25 cellular contexts compared by ENCODE assay signal in the genomic region with DNA sequence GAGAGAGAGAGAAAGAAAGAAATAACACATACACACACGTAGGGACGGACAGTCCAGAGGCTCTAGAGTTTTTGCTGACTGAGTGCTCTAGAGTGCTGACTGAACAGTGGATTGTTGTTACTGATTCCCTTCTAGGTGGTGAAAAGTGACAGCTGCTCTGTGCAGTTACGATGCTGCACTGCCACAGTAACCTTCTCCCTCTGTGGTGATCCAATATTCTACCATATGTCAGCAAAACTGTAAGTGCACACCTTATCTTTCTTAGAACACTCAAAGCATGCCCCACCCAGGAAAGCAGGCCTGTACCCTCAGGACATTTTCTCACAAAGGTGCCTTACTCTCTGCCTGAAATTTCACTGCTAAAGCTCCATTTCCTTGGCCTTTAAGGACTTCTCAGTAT.
A peak's percentile ranks its signal among the peaks of the same experiment; 100 is the strongest.
DNase-seq lines count a peak whose midpoint lies in the region; ATAC-seq, FAIRE-seq and TF ChIP-seq lines count a peak whose summit lies in the region.
"Had no signal": no experiment of that assay in that cellular context is flagged by ENCODE, and none has a peak within 500 bp of the region (broad histone marks: within the 10 kb centered on the region; RNA-seq: fewer than 3 reads in every experiment).

No MANE protein-coding gene starts in this region.

- in situ Hi-C loops in K562 (cut with MboI) = no loop called here

- no peaks in the 10 kb centered on the region for H3K9me2 ChIP-seq in PC-3 (replicated peaks; ENCODE audit: low read length)

- H4K20me1 ChIP-seq in K562 (replicated peaks; ENCODE audit: control insufficient read depth, insufficient read depth, low read length) (no peaks in the 10 kb centered on the region), PC-3 (ENCODE audit: low read length) (no peaks in the 10 kb centered on the region)

- H3K4me1 ChIP-seq in right atrium auricular region (no peaks in the 10 kb centered on the region), K562 (replicated peaks in 1 of 2; ENCODE audit: control insufficient read depth in 2 of 2, insufficient read depth in 2 of 2, low read length in 2 of 2) (no peaks in the 10 kb centered on the region), PC-3 (ENCODE audit: insufficient read depth, low read length) (no peaks in the 10 kb centered on the region)
- H3K4me1 ChIP-seq: BE2C had no signal

- TF ChIP-seq EP300 in K562 (IDR thresholded peaks at IDR 0.05; ENCODE audit: low read length) = no peak

- ATAC-seq in K562 (peak; percentile 49; the same call in 2 of the 3 replicates), GM21423 (IDR thresholded peaks at IDR 0.05; ENCODE audit: unreplicated experiment) (no peak), HG02610 (IDR thresholded peaks at IDR 0.05; ENCODE audit: unreplicated experiment) (no peak), PC-3 (no peak)
- ATAC-seq: HCT116 had no signal

- H3K9me3 ChIP-seq in right atrium auricular region (no peaks in the 10 kb centered on the region), K562 (replicated peaks; ENCODE audit: control insufficient read depth, insufficient read depth, low read depth, low read length) (no peaks in the 10 kb centered on the region), PC-3 (ENCODE audit: low read length) (no peaks in the 10 kb centered on the region)
- H3K9me3 ChIP-seq: BE2C had no signal

- H3K27me3 ChIP-seq in right atrium auricular region (no peaks in the 10 kb centered on the region), K562 (ENCODE audit: control insufficient read depth in 2 of 2, insufficient read depth in 2 of 2, low read length in 2 of 2) (no peaks in the 10 kb centered on the region; a peak in 1 of 5 replicates), PC-3 (ENCODE audit: low read length) (no peaks in the 10 kb centered on the region)
- H3K27me3 ChIP-seq: BE2C had no signal

- H3K79me2 ChIP-seq in K562 (ENCODE audit: control insufficient read depth, insufficient read depth, low read length) = no peaks in the 10 kb centered on the region
- no peaks in the 10 kb centered on the region for H3K79me2 ChIP-seq in PC-3 (ENCODE audit: low read length)

- 5% methylated on average over 3 of the region's 3 CpGs for WGBS in K562 (ENCODE audit: insufficient coverage, low coverage, missing lambda C conversion rate)

- CTCF ChIA-PET in K562 (lab: Yijun Ruan, JAX; ENCODE audit: low intra/inter-chr PET ratio) = no interaction called here
- CTCF ChIA-PET in PC-3 (lab: Charles Lee) = no interaction called here

- H3F3A ChIP-seq in PC-3 (ENCODE audit: low read length, unreplicated experiment) = no peaks in the 10 kb centered on the region

- TF ChIP-seq POLR2A in K562 (conservative IDR thresholded peaks at IDR 0.05) = no peak

- H3K27ac ChIP-seq in right atrium auricular region (no peak overlapping the region), K562 (ENCODE audit: extremely low read depth, low read depth, low read length) (no peak overlapping the region), PC-3 (ENCODE audit: low read length) (no peak overlapping the region)

- H3K9ac ChIP-seq in K562 (ENCODE audit: insufficient read depth in 1 of 2, low read depth in 2 of 2, low read length in 2 of 2) (no peak overlapping the region), PC-3 (ENCODE audit: low read length) (no peak overlapping the region)

- no peak overlapping the region for H3K4me2 ChIP-seq in K562 (ENCODE audit: insufficient read depth, low read length)
- H3K4me2 ChIP-seq in PC-3 (ENCODE audit: low read length) = no peak overlapping the region

- intact Hi-C loops in cardiac septum (cut with DNase I) = no loop called here
- intact Hi-C loops in K562 (cut with micrococcal nuclease) = no loop called here
- intact Hi-C loops in PC-3 (cut with micrococcal nuclease) = no loop called here

- H3K4me3 ChIP-seq in right atrium auricular region = no peak overlapping the region
- no peak overlapping the region for H3K4me3 ChIP-seq in K562
- H3K4me3 ChIP-seq in PC-3 (ENCODE audit: low read length) = no peak overlapping the region

- H2AFZ ChIP-seq in K562 (ENCODE audit: low read depth, low read length) (no peak overlapping the region), PC-3 (ENCODE audit: low read length) (no peak overlapping the region)

- POLR2A ChIA-PET in K562 (lab: Yijun Ruan, JAX) = interaction anchor here (0.8 to 1.1 kb wide), 2 partner anchors 9 to 13 kb away, joined by 3 read pairs; no protein-coding TSS in a partner anchor
- POLR2A ChIA-PET in PC-3 (lab: Charles Lee; ENCODE audit: unreplicated experiment) = no interaction called here

- FAIRE-seq in K562 (lab: Jason Lieb, UNC) = no peak
- FAIRE-seq: GM12892, GM18507 had no signal

- peak; percentile 26 for DNase-seq in cardiac septum (ENCODE audit: low spot score)
- DNase-seq in right atrium auricular region (ENCODE audit: low spot score) = no peak
- peak; percentile 17 for DNase-seq in DMS 273 treated with DMSO at 0.1 percent for 48 hours (lab: John Stamatoyannopoulos, UW)
- DNase-seq in NCI-H2171 treated with DMSO at 0.1 percent for 48 hours (lab: John Stamatoyannopoulos, UW) = peak; percentile 90
- DNase-seq in K562 (ENCODE audit: extremely low read depth in 1 of 4, low spot score in 3 of 4) = peak in 1 of 4 experiments; percentile 3
- DNase-seq in PC-3 = no peak
- DNase-seq: ACHN; BE2C; C1 segment of cervical spinal cord; CD4-positive, CD25-positive, alpha-beta regulatory T cell; CD8-positive, alpha-beta memory T cell; COR-L47; DMS153; DMS79; GDM1; GOT3; H7; HFFc6; IMR-90; KBM-7 had no signal

- H3K9me1 ChIP-seq in K562 (ENCODE audit: control insufficient read depth, insufficient read depth, low read length) = no peaks in the 10 kb centered on the region

- TF ChIP-seq CTCF in right atrium auricular region (IDR thresholded peaks at IDR 0.05) = no peak
- no peak for TF ChIP-seq CTCF in K562 (IDR thresholded peaks at IDR 0.05 in 2 of 3, conservative IDR thresholded peaks at IDR 0.05 in 1 of 3; ENCODE audit: insufficient read depth in 2 of 3, low read depth in 1 of 3, low read length in 3 of 3)
- no peak for TF ChIP-seq CTCF in PC-3 (conservative IDR thresholded peaks at IDR 0.05; ENCODE audit: low read depth, low read length)

- TF ChIP-seq RAD21 in K562 (CRISPR knock-in tag; conservative IDR thresholded peaks at IDR 0.05 in 1 of 2, IDR thresholded peaks at IDR 0.05 in 1 of 2) = no peak

- no TSS peak for BruUV-seq in K562 (replicated peaks; lab: Mats Ljungman, UMichigan)
- no TSS peak for BruUV-seq in PC-3 (replicated peaks; lab: Mats Ljungman, UMichigan)

- H3K36me3 ChIP-seq in right atrium auricular region = no peaks in the 10 kb centered on the region
- no peaks in the 10 kb centered on the region for H3K36me3 ChIP-seq in K562 (ENCODE audit: control insufficient read depth, insufficient read depth, low read length)
- no peaks in the 10 kb centered on the region for H3K36me3 ChIP-seq in PC-3 (ENCODE audit: low read depth, low read length)
- H3K36me3 ChIP-seq: BE2C had no signal

TF ChIP-seq in K562, 482 proteins besides CTCF, POLR2A, EP300 and RAD21:
- 0 out of 2 replicates have a peak, but pooled peaks have one; percentile 29 for TF ChIP-seq C11orf30 (IDR thresholded peaks at IDR 0.05; ENCODE audit: low read depth)
- TF ChIP-seq TEAD1 (CRISPR knock-in tag; IDR thresholded peaks at IDR 0.05) = no peak
- peak; percentile 55 for TF ChIP-seq ZNF316 (IDR thresholded peaks at IDR 0.05)
- no peak for TF ChIP-seq RBM15 (IDR thresholded peaks at IDR 0.05; ENCODE audit: insufficient read depth, low read length)

Comparison
In these comparisons a context has a peak if more than half of its experiments do, and no peak if none do; other contexts are left out.
1. DNase-seq: peak in cardiac septum (single experiment), DMS 273 treated with DMSO at 0.1 percent for 48 hours (single experiment) and NCI-H2171 treated with DMSO at 0.1 percent for 48 hours (single experiment); none in right atrium auricular region (single experiment) and PC-3 (single experiment).